Comparison of ENCODE assay signal across 8 cellular contexts in genomic region chr13:99656092-99656745, GRCh38. TPM values are rescaled to one million over a fixed set of nuclear protein-coding genes. Genes with fewer than 3 reads are reported as not detected.
A peak's percentile ranks its signal among the peaks of the same experiment; 100 is the strongest.
DNase-seq lines count a peak whose midpoint lies in the region; ATAC-seq and TF ChIP-seq lines count a peak whose summit lies in the region.

No MANE protein-coding gene starts in this region.

- peak overlapping the region; percentile 32 for H3K27ac Mint-ChIP-seq in activated CD8-positive, alpha-beta T cell treated with anti-CD3 and anti-CD28 coated beads for 36 hours

- intact Hi-C loops in activated CD8-positive, alpha-beta T cell treated with anti-CD3 and anti-CD28 coated beads for 36 hours (cut with micrococcal nuclease): loop anchor here (5.0 to 10.0 kb wide), 5 partner anchors 199 to 859 kb away; no protein-coding TSS in a partner anchor

- no peaks in the 10 kb centered on the region for H3K27me3 ChIP-seq in effector memory CD4-positive, alpha-beta T cell (replicated peaks; ENCODE audit: control insufficient read depth, insufficient read depth, low read length, poor library complexity, severe bottlenecking)

- H3K27ac ChIP-seq in effector memory CD4-positive, alpha-beta T cell (ENCODE audit: insufficient read depth, low read length, poor library complexity, severe bottlenecking): peak overlapping the region; percentile 67

- H3K36me3 ChIP-seq in effector memory CD4-positive, alpha-beta T cell (ENCODE audit: control insufficient read depth, insufficient read depth, low read length): no peaks in the 10 kb centered on the region

- peak; percentile 92 for TF ChIP-seq CTCF in activated CD8-positive, alpha-beta T cell treated with anti-CD3 and anti-CD28 coated beads for 36 hours (IDR thresholded peaks at IDR 0.05)

- H3K9me3 Mint-ChIP-seq in activated CD8-positive, alpha-beta T cell treated with anti-CD3 and anti-CD28 coated beads for 36 hours: no peaks in the 10 kb centered on the region

- no peaks in the 10 kb centered on the region for H3K36me3 Mint-ChIP-seq in activated CD8-positive, alpha-beta T cell treated with anti-CD3 and anti-CD28 coated beads for 36 hours (ENCODE audit: low read depth)

- H3K4me3 ChIP-seq in effector memory CD4-positive, alpha-beta T cell (ENCODE audit: insufficient read depth, low read depth, low read length, poor library complexity, severe bottlenecking): peak overlapping the region; percentile 31

- no peaks in the 10 kb centered on the region for H3K27me3 Mint-ChIP-seq in activated CD8-positive, alpha-beta T cell treated with anti-CD3 and anti-CD28 coated beads for 36 hours

- POLR2A ChIA-PET in activated CD8-positive, alpha-beta T cell treated with anti-CD3 and anti-CD28 coated beads for 36 hours (lab: Charles Lee): interaction anchor here (1.3 kb wide), 1 partner anchor 327 kb away, joined by 3 read pairs; no protein-coding TSS in a partner anchor

- ATAC-seq in GM19372 (IDR thresholded peaks at IDR 0.05; ENCODE audit: low read depth, unreplicated experiment): peak; percentile 77
- peak; percentile 72 for ATAC-seq in activated CD8-positive, alpha-beta T cell treated with anti-CD3 and anti-CD28 coated beads for 36 hours

- CTCF ChIA-PET in activated CD8-positive, alpha-beta T cell treated with anti-CD3 and anti-CD28 coated beads for 36 hours (lab: Charles Lee): interaction anchor here (0.6 to 5.6 kb wide), 71 partner anchors 11 to 935 kb away, joined by 3 to 60 read pairs (median 4); partner anchors contain the start of genes CLYBL, PCCA and ZIC2

- peaks cover 38% of the 10 kb centered on the region for H3K4me1 ChIP-seq in effector memory CD4-positive, alpha-beta T cell (ENCODE audit: control insufficient read depth, insufficient read depth, low read length, poor library complexity, severe bottlenecking)

- H3K4me1 Mint-ChIP-seq in activated CD8-positive, alpha-beta T cell treated with anti-CD3 and anti-CD28 coated beads for 36 hours (ENCODE audit: low read depth): peaks cover 44% of the 10 kb centered on the region

- no peaks in the 10 kb centered on the region for H3K9me3 ChIP-seq in effector memory CD4-positive, alpha-beta T cell (ENCODE audit: control insufficient read depth, low read length)

- peak overlapping the region; percentile 42 for H3K4me3 Mint-ChIP-seq in activated CD8-positive, alpha-beta T cell treated with anti-CD3 and anti-CD28 coated beads for 36 hours

- DNase-seq in AG20443 (ENCODE audit: low spot score) (peak; percentile 85), HS-27A (ENCODE audit: low read depth) (peak; percentile 9), NCI-H82 (lab: John Stamatoyannopoulos, UW) (peak; percentile 89), lung microvascular endothelial cell (ENCODE audit: low read depth in 2 of 2) (peak; percentile 70 to 83)
- peak; percentile 90 for DNase-seq in activated CD8-positive, alpha-beta T cell treated with anti-CD3 and anti-CD28 coated beads for 36 hours
- DNase-seq in effector memory CD4-positive, alpha-beta T cell: peak; percentile 63 to 77 (median 64)
- peak; percentile 46 to 72 for DNase-seq in stimulated activated CD8-positive, alpha-beta memory T cell treated with anti-CD3 and anti-CD28 coated beads, Interleukin-15, amount 100 ng/mL, for 4 hours (ENCODE audit: low read depth in 2 of 2)

RNA-seq across cellular contexts. Expression of gene CLYBL, which starts 49.7 kb away (rescaled TPM):
- total RNA-seq in activated CD8-positive, alpha-beta T cell treated with anti-CD3 and anti-CD28 coated beads for 36 hours: 1 to 10 TPM; 9.1 to 9.6 TPM
- 0.99 and 2.0 TPM in 2 replicates for total RNA-seq in lung microvascular endothelial cell

Comparison
In these comparisons a context has a peak if more than half of its experiments do, and no peak if none do; other contexts are left out.
1. Peak in every context shown above with its lines: DNase-seq, ATAC-seq, H3K4me3 ChIP-seq and H3K27ac ChIP-seq.
2. DNase-seq: peak in every context shown above with its lines; median percentile 90 in activated CD8-positive, alpha-beta T cell treated with anti-CD3 and anti-CD28 coated beads for 36 hours; 89 in NCI-H82; 85 in AG20443; 76 in lung microvascular endothelial cell; 64 in effector memory CD4-positive, alpha-beta T cell; 59 in stimulated activated CD8-positive, alpha-beta memory T cell treated with anti-CD3 and anti-CD28 coated beads, Interleukin-15, amount 100 ng/mL, for 4 hours; 9 in HS-27A.